Comparison of ENCODE assay signal across 8 cellular contexts in genomic region chr9:17802249-17802857, GRCh38.
DNase-seq lines count a peak whose midpoint lies in the region; ATAC-seq and TF ChIP-seq lines count a peak whose summit lies in the region.

No MANE protein-coding gene starts in this region.

- no peak overlapping the region for H3K9ac ChIP-seq in HCT116 (ENCODE audit: low read length)

- no peak overlapping the region for H2AFZ ChIP-seq in HCT116 (ENCODE audit: low read depth, low read length, poor library complexity, severe bottlenecking)

- H3K36me3 ChIP-seq in BJ (ENCODE audit: control insufficient read depth, insufficient read depth, low read length) = no peaks in the 10 kb centered on the region
- no peaks in the 10 kb centered on the region for H3K36me3 ChIP-seq in HCT116 (ENCODE audit: control insufficient read depth in 1 of 2, insufficient read depth in 2 of 2, low read length in 2 of 2)
- H3K36me3 ChIP-seq in WERI-Rb-1 = 0 out of 2 replicates have a peak, but pooled peaks cover 3% of the 10 kb centered on the region
- H3K36me3 ChIP-seq in kidney epithelial cell (ENCODE audit: control insufficient read depth, insufficient read depth, low read length) = no peaks in the 10 kb centered on the region

- H3K27me3 ChIP-seq in BJ (ENCODE audit: control insufficient read depth, insufficient read depth, low read length) (peaks cover 1% of the 10 kb centered on the region; the same call in 1 of the 2 replicates), HCT116 (ENCODE audit: insufficient read depth, low read length) (no peaks in the 10 kb centered on the region), WERI-Rb-1 (ENCODE audit: insufficient read depth, low read depth, severe bottlenecking) (no peaks in the 10 kb centered on the region), kidney epithelial cell (ENCODE audit: control insufficient read depth, insufficient read depth, low read length) (no peaks in the 10 kb centered on the region)

- H3K27ac ChIP-seq in HCT116 (ENCODE audit: low read depth, low read length) (no peak overlapping the region), WERI-Rb-1 (no peak overlapping the region)

- no peak for ATAC-seq in HCT116
- ATAC-seq in HG02973 (IDR thresholded peaks at IDR 0.05; ENCODE audit: unreplicated experiment) = no peak
- no peak for ATAC-seq in GM18909 (IDR thresholded peaks at IDR 0.05; ENCODE audit: poor library complexity, unreplicated experiment)

- H3K4me1 ChIP-seq in HCT116 (ENCODE audit: control insufficient read depth in 1 of 2, insufficient read depth in 2 of 2, low read length in 2 of 2) = no peaks in the 10 kb centered on the region

- no peaks in the 10 kb centered on the region for H3K9me2 ChIP-seq in HCT116 (ENCODE audit: insufficient read depth)

- BruUV-seq in HCT116 (replicated peaks; lab: Mats Ljungman, UMichigan) = no TSS peak

- no peaks in the 10 kb centered on the region for H4K20me1 ChIP-seq in HCT116 (ENCODE audit: insufficient read depth)

- RAD21 ChIA-PET in HCT116 (lab: Charles Lee; ENCODE audit: low non-redundant PET in 1 of 2, low total read pairs in 2 of 2, uncharacterized antibody in 2 of 2, unreplicated experiment in 2 of 2) = no interaction called here

- no peaks in the 10 kb centered on the region for H3K9me3 ChIP-seq in HCT116 (ENCODE audit: control insufficient read depth in 1 of 2, insufficient read depth in 1 of 2, low read depth in 1 of 2, low read length in 2 of 2)
- no peaks in the 10 kb centered on the region for H3K9me3 ChIP-seq in WERI-Rb-1 (ENCODE audit: severe bottlenecking)

- CTCF ChIA-PET in BJ (lab: Yijun Ruan, JAX) (interaction anchor here (1.0 to 6.2 kb wide), 14 partner anchors 9 to 411 kb away, joined by 3 to 65 read pairs (median 6); no protein-coding TSS in a partner anchor), HCT116 (lab: Charles Lee) (interaction anchor here (0.6 to 0.8 kb wide), 2 partner anchors 8 to 269 kb away, joined by 3 to 5 read pairs; no protein-coding TSS in a partner anchor)

- DNase-seq in BJ (ENCODE audit: low read depth) (no peak), HCT116 (ENCODE audit: low read depth, low spot score) (no peak), WERI-Rb-1 (no peak), kidney epithelial cell (ENCODE audit: low read depth) (no peak), foreskin melanocyte (no peak), DMS79 treated with DMSO at 0.1 percent for 48 hours (lab: John Stamatoyannopoulos, UW) (no peak)

- H3K4me2 ChIP-seq in HCT116 (ENCODE audit: low read length) = no peak overlapping the region

- no peaks in the 10 kb centered on the region for H3K79me2 ChIP-seq in HCT116 (ENCODE audit: insufficient read depth, low read length)

- POLR2A ChIA-PET in BJ (lab: Charles Lee) = no interaction called here
- POLR2A ChIA-PET in HCT116 (lab: Charles Lee) = no interaction called here

- TF ChIP-seq POLR2A in HCT116 (IDR thresholded peaks at IDR 0.05; ENCODE audit: borderline replicate concordance, extremely low read depth, insufficient read depth, insufficient read length) = no peak

- H3K4me3 ChIP-seq in BJ (ENCODE audit: low read depth, low read length) = no peak overlapping the region
- H3K4me3 ChIP-seq in HCT116 (replicated peaks in 1 of 2; ENCODE audit: low read depth in 1 of 2, low read length in 2 of 2) = no peak overlapping the region
- H3K4me3 ChIP-seq in WERI-Rb-1 (ENCODE audit: low read depth, low read length) = no peak overlapping the region
- no peak overlapping the region for H3K4me3 ChIP-seq in kidney epithelial cell (ENCODE audit: low read depth, low read length)

- TF ChIP-seq CTCF in BJ (IDR thresholded peaks at IDR 0.05; ENCODE audit: insufficient read depth, low read depth, low read length) (peak; percentile 61), HCT116 (IDR thresholded peaks at IDR 0.05 in 2 of 3, conservative IDR thresholded peaks at IDR 0.05 in 1 of 3; ENCODE audit: borderline replicate concordance in 1 of 3, insufficient read depth in 1 of 3, low read depth in 2 of 3, low read length in 2 of 3) (peak in 2 of 3 experiments; percentile 30 to 51; a peak in 3 of 6 replicates), WERI-Rb-1 (IDR thresholded peaks at IDR 0.05; ENCODE audit: low read depth, low read length) (peak; percentile 18; the same call in 1 of the 2 replicates), kidney epithelial cell (IDR thresholded peaks at IDR 0.05; ENCODE audit: insufficient read depth, low read length, poor library complexity, severe bottlenecking) (peak; percentile 52)

- TF ChIP-seq RAD21 in HCT116 (IDR thresholded peaks at IDR 0.05; ENCODE audit: low read depth) = peak; percentile 33

- intact Hi-C loops in HCT116 (cut with micrococcal nuclease) = loop anchor here (2.0 kb wide), 1 partner anchor 272 kb away; no protein-coding TSS in a partner anchor

TF ChIP-seq in HCT116, 20 proteins besides CTCF, POLR2A, EP300 and RAD21:
- TF ChIP-seq SRF (IDR thresholded peaks at IDR 0.05; ENCODE audit: low read depth) = no peak
- TF ChIP-seq ELF1 (IDR thresholded peaks at IDR 0.05; ENCODE audit: borderline replicate concordance, low read depth) = no peak
- no peak for TF ChIP-seq REST (IDR thresholded peaks at IDR 0.05; ENCODE audit: low read depth)
- no peak for TF ChIP-seq JUND (IDR thresholded peaks at IDR 0.05)
- no peak for TF ChIP-seq ZBTB33 (IDR thresholded peaks at IDR 0.05; ENCODE audit: extremely low read depth, insufficient replicate concordance, low read length)
- TF ChIP-seq ZNF274 (IDR thresholded peaks at IDR 0.05; ENCODE audit: low read depth, low read length) = no peak
- TF ChIP-seq CEBPB (IDR thresholded peaks at IDR 0.05; ENCODE audit: low read depth) = no peak
- TF ChIP-seq SP1 (IDR thresholded peaks at IDR 0.05; ENCODE audit: low read depth) = no peak
- TF ChIP-seq MAX (IDR thresholded peaks at IDR 0.05) = no peak
- TF ChIP-seq EZH2phosphoT487 (IDR thresholded peaks at IDR 0.05; ENCODE audit: borderline replicate concordance) = no peak
- TF ChIP-seq YY1 (IDR thresholded peaks at IDR 0.05; ENCODE audit: extremely low read depth, insufficient replicate concordance, low read depth, low read length) = no peak
- TF ChIP-seq CBX3 (IDR thresholded peaks at IDR 0.05; ENCODE audit: low read depth) = no peak
- no peak for TF ChIP-seq FOSL1 (IDR thresholded peaks at IDR 0.05; ENCODE audit: low read depth)
- no peak for TF ChIP-seq ZFX (IDR thresholded peaks at IDR 0.05)
- TF ChIP-seq EZH2 (IDR thresholded peaks at IDR 0.05) = no peak
- no peak for TF ChIP-seq EGR1 (IDR thresholded peaks at IDR 0.05; ENCODE audit: low read depth)
